In genomic region chr17:39015546-39015935, GRCh38 we compare ENCODE assay signal across 1 cellular context.
TF ChIP-seq lines count a peak whose summit lies in the region.

No MANE protein-coding gene starts in this region.

TF ChIP-seq in IMR-90, 13 proteins besides CTCF, POLR2A, EP300 and RAD21 (continued from another document):
- TF ChIP-seq CHD1 (IDR thresholded peaks at IDR 0.05; ENCODE audit: low read depth, low read length) = no peak
- TF ChIP-seq SMC3 (IDR thresholded peaks at IDR 0.05; ENCODE audit: low read depth, low read length) = no peak
- TF ChIP-seq USF2 (IDR thresholded peaks at IDR 0.05; ENCODE audit: low read depth, low read length) = no peak
- TF ChIP-seq FOS (IDR thresholded peaks at IDR 0.05; ENCODE audit: low read depth, low read length) = no peak
TF ChIP-seq in IMR-90: peak in this region for 0.
